ENCODE assay signal across 13 cellular contexts in the genomic region with DNA sequence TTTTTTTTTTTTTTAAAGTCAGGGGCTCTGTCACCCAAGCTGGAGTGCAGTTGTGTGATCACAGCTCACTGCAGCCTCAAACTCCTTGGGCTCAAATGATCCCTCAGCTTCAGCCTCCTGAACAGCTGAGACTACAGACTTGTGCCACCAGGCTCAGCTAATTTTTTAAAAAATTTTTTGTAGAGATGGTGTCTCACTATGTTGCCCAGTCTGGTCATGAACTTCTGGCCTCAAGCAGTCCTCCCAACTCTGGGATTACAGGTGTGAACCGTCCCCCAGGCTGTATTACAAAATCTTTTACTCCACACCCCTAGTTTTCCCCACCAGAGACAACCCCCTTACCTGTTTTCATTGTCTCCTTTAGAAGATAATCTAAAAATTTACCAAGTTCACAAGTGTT. TPM values are rescaled to one million over a fixed set of nuclear protein-coding genes. Genes with fewer than 3 reads are reported as not detected.
DNase-seq lines count a peak whose midpoint lies in the region; ATAC-seq and TF ChIP-seq lines count a peak whose summit lies in the region.
"Had no signal": no experiment of that assay in that cellular context is flagged by ENCODE, and none has a peak within 500 bp of the region (broad histone marks: within the 10 kb centered on the region; RNA-seq: fewer than 3 reads in every experiment).

No MANE protein-coding gene starts in this region.

- H3K4me3 ChIP-seq in endodermal cell (ENCODE audit: low read length) (no peak overlapping the region), spleen (peak overlapping the region in 1 of 8 donors; percentile 73), gastrocnemius medialis (no peak overlapping the region)

- peak overlapping the region; percentile 11; the same call in 1 of the 2 replicates for H3K27ac ChIP-seq in RWPE1
- H3K27ac ChIP-seq in endodermal cell (ENCODE audit: low read depth, low read length), result no peak overlapping the region
- peak overlapping the region in 1 of 8 donors; percentile 99 for H3K27ac ChIP-seq in spleen
- H3K27ac ChIP-seq in gastrocnemius medialis, result peak overlapping the region in 2 of 4 donors; percentile 24 to 96
- H3K27ac ChIP-seq: SK-N-MC had no signal

- TF ChIP-seq POLR2A in spleen (IDR thresholded peaks at IDR 0.05) (no peak), gastrocnemius medialis (IDR thresholded peaks at IDR 0.05) (no peak)

- CTCF ChIA-PET in RWPE1 (lab: Yijun Ruan, JAX), result no interaction called here

- TF ChIP-seq CTCF in RWPE1 (conservative IDR thresholded peaks at IDR 0.05; ENCODE audit: low read depth) (no peak), endodermal cell (conservative IDR thresholded peaks at IDR 0.05) (no peak), spleen (IDR thresholded peaks at IDR 0.05 in 8 of 11, conservative IDR thresholded peaks at IDR 0.05 in 3 of 11) (no peak), gastrocnemius medialis (IDR thresholded peaks at IDR 0.05 in 4 of 5, conservative IDR thresholded peaks at IDR 0.05 in 1 of 5) (no peak)

- WGBS in endodermal cell (ENCODE audit: insufficient coverage in 1 of 2, insufficient read length in 1 of 2), 2 experiments, result 90 to 100% methylated on average over 1 of the region's 1 CpG
- WGBS in spleen, 5 donors, result 70 to 88% (median 84%) methylated on average over 1 of the region's 1 CpG

- no peaks in the 10 kb centered on the region for H3K27me3 ChIP-seq in endodermal cell (ENCODE audit: control insufficient read depth, insufficient read depth, low read length, poor library complexity, severe bottlenecking)
- no peaks in the 10 kb centered on the region for H3K27me3 ChIP-seq in spleen (replicated peaks in 1 of 7)
- no peaks in the 10 kb centered on the region for H3K27me3 ChIP-seq in gastrocnemius medialis

- H3K36me3 Mint-ChIP-seq in activated T-cell treated with anti-CD3 and anti-CD28 coated beads, Interleukin-2, amount 50 U/mL, for 4 hours (ENCODE audit: insufficient read depth), result peaks cover 16% of the 10 kb centered on the region
- H3K36me3 Mint-ChIP-seq in endodermal cell (ENCODE audit: low read depth), result peaks cover 37% of the 10 kb centered on the region

- H3K4me1 Mint-ChIP-seq in activated T-cell treated with anti-CD3 and anti-CD28 coated beads, Interleukin-2, amount 50 U/mL, for 4 hours (ENCODE audit: low read depth), result peaks cover 27% of the 10 kb centered on the region
- peaks cover 4% of the 10 kb centered on the region for H3K4me1 Mint-ChIP-seq in endodermal cell

- no peaks in the 10 kb centered on the region for H3K27me3 Mint-ChIP-seq in activated T-cell treated with anti-CD3 and anti-CD28 coated beads, Interleukin-2, amount 50 U/mL, for 4 hours (ENCODE audit: low read depth)
- no peaks in the 10 kb centered on the region for H3K27me3 Mint-ChIP-seq in endodermal cell (ENCODE audit: insufficient read depth)

- ATAC-seq in activated T-cell treated with anti-CD3 and anti-CD28 coated beads, Interleukin-2, amount 50 U/mL, for 4 hours, result no peak
- no peak for ATAC-seq in gastrocnemius medialis
- no peak for ATAC-seq in GM21786 (IDR thresholded peaks at IDR 0.05; ENCODE audit: unreplicated experiment)
- ATAC-seq: sciatic nerve had no signal

- intact Hi-C loops in spleen (cut with DNase I; ENCODE audit: low total_unique reads), result no loop called here
- intact Hi-C loops in gastrocnemius medialis (cut with DNase I; ENCODE audit: low total_unique reads), result no loop called here

- H3K9ac ChIP-seq in endodermal cell (ENCODE audit: extremely low read depth, low read length, poor library complexity, severe bottlenecking), result no peak overlapping the region

- POLR2A ChIA-PET in RWPE1 (lab: Yijun Ruan, JAX; ENCODE audit: low non-redundant PET), result no interaction called here

- H3K9me3 Mint-ChIP-seq in activated T-cell treated with anti-CD3 and anti-CD28 coated beads, Interleukin-2, amount 50 U/mL, for 4 hours, result no peaks in the 10 kb centered on the region
- peaks cover 6% of the 10 kb centered on the region for H3K9me3 Mint-ChIP-seq in endodermal cell

- H3K9me3 ChIP-seq in endodermal cell (ENCODE audit: control insufficient read depth, low read length) (no peaks in the 10 kb centered on the region), spleen (peaks cover 0 to 1% (median 0%) of the 10 kb centered on the region in 8 donors), gastrocnemius medialis (no peaks in the 10 kb centered on the region)

- peak overlapping the region; percentile 53 for H3K27ac Mint-ChIP-seq in endodermal cell

- peak overlapping the region; percentile 97 for H3K4me3 Mint-ChIP-seq in activated T-cell treated with anti-CD3 and anti-CD28 coated beads, Interleukin-2, amount 50 U/mL, for 4 hours
- peak overlapping the region; percentile 71 for H3K4me3 Mint-ChIP-seq in endodermal cell

- in situ Hi-C loops in gastrocnemius medialis (cut with MboI; ENCODE audit: low sequenced_read_pairs in 4 of 4), result no loop called here

- H3K36me3 ChIP-seq in endodermal cell (ENCODE audit: control insufficient read depth, insufficient read depth, low read length) (peaks cover 24% of the 10 kb centered on the region), spleen (peaks cover 0 to 54% (median 24%) of the 10 kb centered on the region in 6 donors), gastrocnemius medialis (peaks cover 0 to 28% of the 10 kb centered on the region in 2 donors)

- no peak for DNase-seq in activated T-cell treated with anti-CD3 and anti-CD28 coated beads, Interleukin-2, amount 50 U/mL, for 4 hours
- DNase-seq in activated T-cell treated with anti-CD3 and anti-CD28 coated beads, Interleukin-2, amount 50 U/mL, for 48 hours, result no peak
- DNase-seq in RWPE1 (ENCODE audit: low spot score), result no peak
- DNase-seq in endodermal cell, result no peak
- peak; percentile 12 for DNase-seq in spleen
- no peak for DNase-seq in gastrocnemius medialis
- no peak for DNase-seq in NOMO-1 treated with dmso at 0.1 percent for 144 hours (lab: John Stamatoyannopoulos, UW; ENCODE audit: unreplicated experiment)
- DNase-seq: activated CD8-positive, alpha-beta memory T cell treated with anti-CD3 and anti-CD28 coated beads for 24 hours; EL; NCI-H1417 had no signal

- H3K4me1 ChIP-seq in endodermal cell (ENCODE audit: control insufficient read depth, insufficient read depth, low read length) (no peaks in the 10 kb centered on the region), spleen (peaks cover 7 to 69% (median 51%) of the 10 kb centered on the region in 6 donors), gastrocnemius medialis (peaks cover 19 to 20% of the 10 kb centered on the region in 2 donors)

RNA-seq across cellular contexts. Expression of gene CCDC117, which starts 1.9 kb away (rescaled TPM):
- 10 to 100 TPM; 27.2 to 31.2 (median 28.5) TPM for total RNA-seq in activated T-cell treated with anti-CD3 and anti-CD28 coated beads, Interleukin-2, amount 50 U/mL, for 4 hours
- total RNA-seq in endodermal cell, result 10 to 100 TPM; 40.9 TPM
- polyA plus RNA-seq in endodermal cell (2013, experiment 1 of 2), result 25.1 TPM
- polyA plus RNA-seq in endodermal cell (2013, experiment 2 of 2), result 24.6 TPM
- 10 to 100 TPM; 15.0 to 33.0 (median 25.3) TPM for total RNA-seq in spleen
- 10 to 100 TPM in 1 of 3 donors, 1 to 10 TPM in 2; 6.6 to 10.4 (median 9.7) TPM for polyA plus RNA-seq in spleen
- total RNA-seq in gastrocnemius medialis, result 10 to 100 TPM; 23.2 to 40.1 (median 30.5) TPM

RNA-seq across cellular contexts. Expression of gene XBP1, which starts 26.0 kb away (rescaled TPM):
- 100 to 1,000 TPM in 2 of 3 donors, 10 to 100 TPM in 1; 79.7 to 118 (median 105) TPM for total RNA-seq in activated T-cell treated with anti-CD3 and anti-CD28 coated beads, Interleukin-2, amount 50 U/mL, for 4 hours
- 100 to 1,000 TPM; 103 to 111 TPM for total RNA-seq in endodermal cell
- polyA plus RNA-seq in endodermal cell (2013, experiment 1 of 2), result 111 TPM
- 100 TPM for polyA plus RNA-seq in endodermal cell (2013, experiment 2 of 2)
- 100 to 1,000 TPM; 136 to 703 (median 251) TPM for total RNA-seq in spleen
- 10 to 100 TPM; 26.8 to 53.8 (median 47.0) TPM for polyA plus RNA-seq in spleen
- 100 to 1,000 TPM in 3 of 4 donors, 10 to 100 TPM in 1; 66.0 to 403 (median 115) TPM for total RNA-seq in gastrocnemius medialis

RNA-seq across cellular contexts. Expression of gene HSCB, which starts 32.5 kb away (rescaled TPM):
- total RNA-seq in activated T-cell treated with anti-CD3 and anti-CD28 coated beads, Interleukin-2, amount 50 U/mL, for 4 hours, result 10 to 100 TPM; 15.0 to 17.2 (median 15.0) TPM
- total RNA-seq in endodermal cell (10 to 100 TPM; 17.7 to 22.4 TPM), spleen (10 to 100 TPM; 13.5 to 24.5 (median 17.2) TPM), gastrocnemius medialis (10 to 100 TPM; 14.4 to 30.4 (median 22.9) TPM)
- polyA plus RNA-seq in endodermal cell (2013, experiment 1 of 2), result 19.3 TPM
- 20.0 TPM for polyA plus RNA-seq in endodermal cell (2013, experiment 2 of 2)
- polyA plus RNA-seq in spleen, result 10 to 100 TPM; 24.8 to 26.6 (median 26.2) TPM

RNA-seq across cellular contexts. Expression of gene CHEK2, which starts 32.8 kb away (rescaled TPM):
- 1 to 10 TPM; 6.0 to 9.1 (median 6.5) TPM for total RNA-seq in activated T-cell treated with anti-CD3 and anti-CD28 coated beads, Interleukin-2, amount 50 U/mL, for 4 hours
- total RNA-seq in endodermal cell (10 to 100 TPM; 67.5 to 72.3 TPM), spleen (10 to 100 TPM in 4 of 7 donors, 1 to 10 TPM in 3; 8.1 to 18.9 (median 10.6) TPM), gastrocnemius medialis (1 to 10 TPM in 3 of 4 donors, under 1 TPM in 1; 0.58 to 5.7 (median 3.7) TPM)
- 36.1 TPM for polyA plus RNA-seq in endodermal cell (2013, experiment 1 of 2)
- polyA plus RNA-seq in endodermal cell (2013, experiment 2 of 2), result 32.7 TPM
- 10 to 100 TPM; 17.4 to 21.2 (median 19.8) TPM for polyA plus RNA-seq in spleen
